In genomic region chr2:158969717-158970521, GRCh38 we compare ENCODE assay signal across 8 cellular contexts.
DNase-seq lines count a peak whose midpoint lies in the region; ATAC-seq and TF ChIP-seq lines count a peak whose summit lies in the region.

No MANE protein-coding gene starts in this region.

- peak overlapping the region; percentile 96 for H3K4me2 ChIP-seq in MM.1S (ENCODE audit: low read depth, low read length)

- H3K27ac ChIP-seq in MM.1S (ENCODE audit: low read length): no peak overlapping the region

- H3K4me3 ChIP-seq in MM.1S (ENCODE audit: low read length) (peak overlapping the region; percentile 78), cardiac fibroblast (replicated peaks in 1 of 2; ENCODE audit: low read depth in 2 of 2, low read length in 2 of 2) (peak overlapping the region; percentile 79 to 80)

- no peaks in the 10 kb centered on the region for H3K9me2 ChIP-seq in MM.1S (replicated peaks; ENCODE audit: insufficient read depth, low read length)

- no peaks in the 10 kb centered on the region for H3K79me2 ChIP-seq in MM.1S (ENCODE audit: low read length)

- H4K20me1 ChIP-seq in MM.1S (ENCODE audit: insufficient read depth, low read length): no peaks in the 10 kb centered on the region

- peak overlapping the region; percentile 83 for H2AFZ ChIP-seq in MM.1S (ENCODE audit: low read length)

- H3K36me3 ChIP-seq in MM.1S (replicated peaks; ENCODE audit: insufficient read depth, low read length): no peaks in the 10 kb centered on the region

- H3K9me3 ChIP-seq in MM.1S (replicated peaks; ENCODE audit: insufficient read depth, low read length): no peaks in the 10 kb centered on the region

- H3K4me1 ChIP-seq in MM.1S (ENCODE audit: low read length): no peaks in the 10 kb centered on the region; the same call in 1 of the 2 replicates

- TF ChIP-seq CTCF in MM.1S (IDR thresholded peaks at IDR 0.05; ENCODE audit: low read length) (no peak), cardiac fibroblast (IDR thresholded peaks at IDR 0.05; ENCODE audit: low read depth, low read length) (no peak)

- peak overlapping the region; percentile 47; the same call in 1 of the 2 replicates for H3K9ac ChIP-seq in MM.1S (ENCODE audit: low read length)

- peaks cover 3% of the 10 kb centered on the region; the same call in 1 of the 2 replicates for H3F3A ChIP-seq in MM.1S (ENCODE audit: insufficient read depth, low read length)

- H3K27me3 ChIP-seq in MM.1S (replicated peaks; ENCODE audit: insufficient read depth, low read length): 0 out of 2 replicates have a peak, but pooled peaks cover 4% of the 10 kb centered on the region

- DNase-seq in ELF-1 (ENCODE audit: low read depth, low spot score) (peak; percentile 66), MM.1S (no peak), cardiac fibroblast (ENCODE audit: low read depth in 2 of 2) (peak; percentile 26 to 46), kidney glomerular epithelial cell (lab: John Stamatoyannopoulos, UW) (peak; percentile 56)
- peak; percentile 25 for DNase-seq in stimulated activated CD8-positive, alpha-beta memory T cell treated with anti-CD3 and anti-CD28 coated beads, Interleukin-4, amount 100 ng/mL, for 48 hours
- DNase-seq in stimulated activated CD4-positive, alpha-beta T cell treated with anti-CD3 and anti-CD28 coated beads, Interleukin-4, amount 100 ng/mL, for 24 hours: no peak

- no peak for ATAC-seq in GM18861 (IDR thresholded peaks at IDR 0.05; ENCODE audit: unreplicated experiment)
- ATAC-seq in GM19395 (IDR thresholded peaks at IDR 0.05; ENCODE audit: unreplicated experiment): no peak

Comparison
In these comparisons a context has a peak if more than half of its experiments do, and no peak if none do; other contexts are left out.
1. DNase-seq: peak in ELF-1 (single experiment), cardiac fibroblast (2 of 2), kidney glomerular epithelial cell (single experiment) and stimulated activated CD8-positive, alpha-beta memory T cell treated with anti-CD3 and anti-CD28 coated beads, Interleukin-4, amount 100 ng/mL, for 48 hours (single experiment); none in MM.1S (single experiment) and stimulated activated CD4-positive, alpha-beta T cell treated with anti-CD3 and anti-CD28 coated beads, Interleukin-4, amount 100 ng/mL, for 24 hours (single experiment).